Comparison of ENCODE assay signal across 1 cellular context in genomic region chr1:86503477-86504129, GRCh38.
TF ChIP-seq lines count a peak whose summit lies in the region.

No MANE protein-coding gene starts in this region.

TF ChIP-seq in HepG2, 621 proteins besides CTCF, POLR2A, EP300 and RAD21 (continued from another document):
- no peak for TF ChIP-seq ELF3 (CRISPR knock-in tag; IDR thresholded peaks at IDR 0.05)
